12 cellular contexts compared by ENCODE assay signal in the genomic region with DNA sequence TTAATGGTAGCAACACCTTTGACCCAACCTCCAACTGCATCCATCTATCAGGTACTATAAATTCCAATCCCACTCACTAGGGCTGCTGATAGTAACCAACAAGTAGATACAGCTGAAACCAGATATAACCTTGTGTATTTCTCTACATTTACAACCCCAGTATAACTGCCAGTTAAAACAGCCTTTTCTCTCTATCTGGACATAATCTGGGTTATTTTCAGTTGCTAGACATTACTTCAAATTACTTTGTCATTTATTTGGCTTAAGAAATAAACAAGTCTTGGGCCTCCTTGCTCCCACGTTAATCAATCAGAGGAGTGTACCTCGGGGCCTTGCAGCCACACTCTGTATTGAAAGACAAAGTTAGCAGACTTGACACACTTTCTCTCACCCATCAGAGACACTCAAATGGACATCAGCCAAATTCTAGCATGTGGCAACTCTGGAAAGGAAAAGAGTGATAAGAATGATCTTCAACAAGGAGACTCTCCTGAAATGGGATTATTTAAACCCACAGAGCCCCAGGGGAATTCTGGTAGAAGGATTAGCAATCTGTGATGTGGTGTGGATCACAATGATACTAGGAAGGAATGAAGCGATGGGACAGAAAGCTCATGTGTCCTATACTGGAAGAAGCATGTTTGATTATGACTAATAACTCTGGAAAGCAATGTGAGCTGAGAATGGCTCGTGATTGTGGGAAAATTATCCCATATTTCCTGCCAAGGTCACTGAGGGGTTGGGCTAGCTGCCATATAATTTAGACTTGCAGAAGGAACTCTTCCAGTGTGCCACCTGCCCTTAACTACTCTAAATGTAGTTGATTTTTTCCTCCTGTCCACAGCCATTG.
A peak's percentile ranks its signal among the peaks of the same experiment; 100 is the strongest.
DNase-seq lines count a peak whose midpoint lies in the region; ATAC-seq and TF ChIP-seq lines count a peak whose summit lies in the region.
"Had no signal": no experiment of that assay in that cellular context is flagged by ENCODE, and none has a peak within 500 bp of the region (broad histone marks: within the 10 kb centered on the region; RNA-seq: fewer than 3 reads in every experiment).

No MANE protein-coding gene starts in this region.

- H3K9me3 ChIP-seq in AG04450 (ENCODE audit: control insufficient read depth, insufficient read depth, low read length) (no peaks in the 10 kb centered on the region; the same call in 1 of the 2 replicates), Karpas-422 (ENCODE audit: low read length) (no peaks in the 10 kb centered on the region), mucosa of descending colon (no peaks in the 10 kb centered on the region), esophagus squamous epithelium (no peaks in the 10 kb centered on the region)
- H3K9me3 ChIP-seq: BLaER1 treated with 17β-estradiol and CSF1 and Interleukin-3, amounts not matched to agents 10 nM and 100 nM; right lobe of liver had no signal

- no peak for TF ChIP-seq POLR2A in esophagus squamous epithelium (IDR thresholded peaks at IDR 0.05)

- no peak overlapping the region for H2AFZ ChIP-seq in Karpas-422 (ENCODE audit: low read length)

- no peak overlapping the region for H3K4me2 ChIP-seq in Karpas-422 (ENCODE audit: low read depth, low read length, poor library complexity, severe bottlenecking)
- H3K4me2 ChIP-seq: BLaER1 treated with 17β-estradiol and CSF1 and Interleukin-3, amounts not matched to agents 10 nM and 100 nM had no signal

- ATAC-seq in mucosa of descending colon, result peak; percentile 25
- ATAC-seq in HG02970 (IDR thresholded peaks at IDR 0.05; ENCODE audit: low FRiP score, unreplicated experiment), result no peak
- no peak for ATAC-seq in HG02588 (IDR thresholded peaks at IDR 0.05; ENCODE audit: unreplicated experiment)
- no peak for ATAC-seq in GM21619 (IDR thresholded peaks at IDR 0.05; ENCODE audit: unreplicated experiment)

- POLR2A ChIA-PET in AG04450 (lab: Yijun Ruan, JAX), result interaction anchor here (0.7 kb wide), 1 partner anchor 74 kb away, joined by 3 read pairs; no protein-coding TSS in a partner anchor

- no peaks in the 10 kb centered on the region for H3K79me2 ChIP-seq in Karpas-422 (ENCODE audit: low read length)

- H3K9ac ChIP-seq in Karpas-422 (ENCODE audit: low read length), result no peak overlapping the region
- H3K9ac ChIP-seq: BLaER1 treated with 17β-estradiol and CSF1 and Interleukin-3, amounts not matched to agents 10 nM and 100 nM had no signal

- CTCF ChIA-PET in AG04450 (lab: Charles Lee), result interaction anchor here (0.8 to 1.3 kb wide), 4 partner anchors 12 to 459 kb away, joined by 3 read pairs; no protein-coding TSS in a partner anchor

- no peaks in the 10 kb centered on the region for H3K36me3 ChIP-seq in Karpas-422 (ENCODE audit: insufficient read depth, low read length)
- H3K36me3 ChIP-seq in mucosa of descending colon (ENCODE audit: low read depth), result no peaks in the 10 kb centered on the region
- H3K36me3 ChIP-seq in esophagus squamous epithelium, result no peaks in the 10 kb centered on the region
- H3K36me3 ChIP-seq: right lobe of liver had no signal

- no peaks in the 10 kb centered on the region for H3K4me1 ChIP-seq in Karpas-422 (ENCODE audit: low read length)
- H3K4me1 ChIP-seq in mucosa of descending colon (ENCODE audit: low read depth), result no peaks in the 10 kb centered on the region
- H3K4me1 ChIP-seq in esophagus squamous epithelium, result peaks cover 0 to 20% (median 9%) of the 10 kb centered on the region in 3 donors
- H3K4me1 ChIP-seq: right lobe of liver had no signal

- intact Hi-C loops in mucosa of descending colon (cut with DNase I, micrococcal nuclease), result no loop called here
- intact Hi-C loops in esophagus squamous epithelium (cut with DNase I), result no loop called here

- H3K27ac ChIP-seq in AG04450 (ENCODE audit: low read depth, low read length) (peak overlapping the region; percentile 42), Karpas-422 (ENCODE audit: low read length) (no peak overlapping the region), esophagus squamous epithelium (no peak overlapping the region)
- H3K27ac ChIP-seq: BLaER1 treated with 17β-estradiol and CSF1 and Interleukin-3, amounts not matched to agents 10 nM and 100 nM; right lobe of liver had no signal

- TF ChIP-seq CTCF in AG04450 (IDR thresholded peaks at IDR 0.05; ENCODE audit: low read depth, low read length) (no peak), mucosa of descending colon (IDR thresholded peaks at IDR 0.05) (no peak), esophagus squamous epithelium (IDR thresholded peaks at IDR 0.05) (no peak)

- DNase-seq in AG04450 (ENCODE audit: low read depth, low spot score), result no peak
- DNase-seq in Karpas-422, result peak; percentile 24
- peak; percentile 79 to 97 for DNase-seq in dermis microvascular lymphatic vessel endothelial cell (ENCODE audit: low read depth in 2 of 2)
- no peak for DNase-seq in mucosa of descending colon
- no peak for DNase-seq in esophagus squamous epithelium (lab: John Stamatoyannopoulos, UW)
- DNase-seq: activated CD4-positive, alpha-beta memory T cell treated with anti-CD3 and anti-CD28 coated beads for 36 hours; kidney glomerular epithelial cell; right lobe of liver had no signal

- no peaks in the 10 kb centered on the region for H4K20me1 ChIP-seq in Karpas-422 (ENCODE audit: insufficient read depth, low read depth, low read length)
- H4K20me1 ChIP-seq: BLaER1 treated with 17β-estradiol and CSF1 and Interleukin-3, amounts not matched to agents 10 nM and 100 nM had no signal

- no peak overlapping the region for H3K4me3 ChIP-seq in AG04450 (ENCODE audit: low read depth, low read length)
- no peak overlapping the region for H3K4me3 ChIP-seq in Karpas-422 (ENCODE audit: low read length)
- H3K4me3 ChIP-seq in mucosa of descending colon, result no peak overlapping the region
- H3K4me3 ChIP-seq in esophagus squamous epithelium, result no peak overlapping the region
- H3K4me3 ChIP-seq: BLaER1 treated with 17β-estradiol and CSF1 and Interleukin-3, amounts not matched to agents 10 nM and 100 nM; right lobe of liver had no signal

- no peaks in the 10 kb centered on the region for H3K27me3 ChIP-seq in AG04450 (ENCODE audit: control insufficient read depth, insufficient read depth, low read length)
- no peaks in the 10 kb centered on the region for H3K27me3 ChIP-seq in Karpas-422 (ENCODE audit: low read length)
- peaks cover 0 to 18% (median 0%) of the 10 kb centered on the region in 4 donors for H3K27me3 ChIP-seq in esophagus squamous epithelium
- H3K27me3 ChIP-seq: right lobe of liver had no signal

- no peaks in the 10 kb centered on the region for H3K9me2 ChIP-seq in Karpas-422 (replicated peaks; ENCODE audit: insufficient read depth, low read length)

- 24 to 31% methylated on average over 4 of the region's 4 CpGs for WGBS in esophagus squamous epithelium, 2 donors

Comparison
In these comparisons a context has a peak if more than half of its experiments do, and no peak if none do; other contexts are left out.
1. DNase-seq: peak in Karpas-422 (single experiment) and dermis microvascular lymphatic vessel endothelial cell (2 of 2); none in AG04450 (single experiment), mucosa of descending colon (0 of 3) and esophagus squamous epithelium (single experiment).